In the genomic region with DNA sequence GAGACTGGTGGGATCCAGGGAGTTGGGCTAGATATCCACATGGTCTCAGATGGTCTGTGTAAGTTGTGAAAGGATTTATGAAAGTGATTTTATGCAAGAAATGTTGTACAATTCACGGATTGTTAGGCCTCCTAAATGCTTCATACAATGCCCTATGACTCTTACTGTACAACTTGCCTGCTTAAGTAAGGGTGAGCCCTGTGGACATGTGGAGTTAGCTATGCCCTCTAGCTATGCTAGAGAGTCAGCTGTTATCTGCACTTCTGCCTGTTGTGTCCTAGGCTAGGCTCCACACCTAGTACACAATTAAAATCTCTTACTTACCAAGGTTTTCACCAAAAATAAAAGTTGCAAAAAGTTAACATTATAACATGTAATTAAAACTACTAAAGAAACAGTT, we compare ENCODE assay signal across 15 cellular contexts. TPM values are rescaled to one million over a fixed set of nuclear protein-coding genes. Genes with fewer than 3 reads are reported as not detected.
DNase-seq lines count a peak whose midpoint lies in the region; ATAC-seq and TF ChIP-seq lines count a peak whose summit lies in the region.
"Had no signal": no experiment of that assay in that cellular context is flagged by ENCODE, and none has a peak within 500 bp of the region (broad histone marks: within the 10 kb centered on the region; RNA-seq: fewer than 3 reads in every experiment).

No MANE protein-coding gene starts in this region.

- peak overlapping the region; percentile 45 for H3K4me3 Mint-ChIP-seq in activated naive CD4-positive, alpha-beta T cell treated with anti-CD3 and anti-CD28 coated beads for 36 hours
- peak overlapping the region; percentile 91 for H3K4me3 Mint-ChIP-seq in T-helper 17 cell
- H3K4me3 Mint-ChIP-seq in endothelial cell (ENCODE audit: unreplicated experiment) = peak overlapping the region; percentile 56
- H3K4me3 Mint-ChIP-seq in stimulated activated naive B cell treated with anti-CD40 and anti-IgM and Interleukin-4, amounts not matched to agents 10 μg/mL and 1 μg/mL and 100 μg/mL, for 72 hours = peak overlapping the region; percentile 46 to 48

- H3K27ac Mint-ChIP-seq in activated naive CD4-positive, alpha-beta T cell treated with anti-CD3 and anti-CD28 coated beads for 36 hours = no peak overlapping the region
- H3K27ac Mint-ChIP-seq in T-helper 17 cell (no peak overlapping the region), endothelial cell (ENCODE audit: unreplicated experiment) (peak overlapping the region; percentile 25)
- H3K27ac Mint-ChIP-seq in stimulated activated naive B cell treated with anti-CD40 and anti-IgM and Interleukin-4, amounts not matched to agents 10 μg/mL and 1 μg/mL and 100 μg/mL, for 72 hours = no peak overlapping the region

- H3K36me3 Mint-ChIP-seq in activated naive CD4-positive, alpha-beta T cell treated with anti-CD3 and anti-CD28 coated beads for 36 hours (ENCODE audit: low read depth) = no peaks in the 10 kb centered on the region
- H3K36me3 Mint-ChIP-seq in T-helper 17 cell (ENCODE audit: low read depth) = peaks cover 2% of the 10 kb centered on the region
- peaks cover 4% of the 10 kb centered on the region for H3K36me3 Mint-ChIP-seq in endothelial cell (ENCODE audit: low read depth, unreplicated experiment)
- no peaks in the 10 kb centered on the region for H3K36me3 Mint-ChIP-seq in stimulated activated naive B cell treated with anti-CD40 and anti-IgM and Interleukin-4, amounts not matched to agents 10 μg/mL and 1 μg/mL and 100 μg/mL, for 72 hours

- H3K9me3 ChIP-seq in T-helper 17 cell (ENCODE audit: control insufficient read depth, low read length, poor library complexity, severe bottlenecking) = no peaks in the 10 kb centered on the region
- H3K9me3 ChIP-seq: body of pancreas, suprapubic skin had no signal

- TF ChIP-seq CTCF in endothelial cell (IDR thresholded peaks at IDR 0.05; ENCODE audit: unreplicated experiment) = no peak

- H3K4me1 Mint-ChIP-seq in activated naive CD4-positive, alpha-beta T cell treated with anti-CD3 and anti-CD28 coated beads for 36 hours (ENCODE audit: low read depth) = peaks cover 6% of the 10 kb centered on the region
- H3K4me1 Mint-ChIP-seq in T-helper 17 cell = peaks cover 12% of the 10 kb centered on the region
- no peaks in the 10 kb centered on the region for H3K4me1 Mint-ChIP-seq in endothelial cell (ENCODE audit: unreplicated experiment)
- peaks cover 6 to 13% of the 10 kb centered on the region in 2 donors for H3K4me1 Mint-ChIP-seq in stimulated activated naive B cell treated with anti-CD40 and anti-IgM and Interleukin-4, amounts not matched to agents 10 μg/mL and 1 μg/mL and 100 μg/mL, for 72 hours

- H3K27me3 Mint-ChIP-seq in activated naive CD4-positive, alpha-beta T cell treated with anti-CD3 and anti-CD28 coated beads for 36 hours (ENCODE audit: low read depth) = peaks cover 8% of the 10 kb centered on the region
- H3K27me3 Mint-ChIP-seq in T-helper 17 cell (peaks cover 25% of the 10 kb centered on the region), endothelial cell (ENCODE audit: unreplicated experiment) (peaks cover 7% of the 10 kb centered on the region)
- peaks cover 29 to 33% of the 10 kb centered on the region in 2 donors for H3K27me3 Mint-ChIP-seq in stimulated activated naive B cell treated with anti-CD40 and anti-IgM and Interleukin-4, amounts not matched to agents 10 μg/mL and 1 μg/mL and 100 μg/mL, for 72 hours

- peaks cover 19% of the 10 kb centered on the region for H3K9me3 Mint-ChIP-seq in activated naive CD4-positive, alpha-beta T cell treated with anti-CD3 and anti-CD28 coated beads for 36 hours
- H3K9me3 Mint-ChIP-seq in endothelial cell (ENCODE audit: unreplicated experiment) = no peaks in the 10 kb centered on the region
- peaks cover 5 to 9% of the 10 kb centered on the region in 2 donors for H3K9me3 Mint-ChIP-seq in stimulated activated naive B cell treated with anti-CD40 and anti-IgM and Interleukin-4, amounts not matched to agents 10 μg/mL and 1 μg/mL and 100 μg/mL, for 72 hours

- no peak for DNase-seq in activated naive CD4-positive, alpha-beta T cell treated with anti-CD3 and anti-CD28 coated beads for 36 hours
- no peak for DNase-seq in activated naive CD4-positive, alpha-beta T cell treated with anti-CD3 and anti-CD28 coated beads, Interleukin-2, amount 50 U/mL, for 16 hours
- no peak for DNase-seq in T-helper 17 cell
- DNase-seq in endothelial cell (ENCODE audit: low spot score) = no peak
- no peak for DNase-seq in stimulated activated naive B cell treated with anti-CD40 and anti-IgM and Interleukin-4, amounts not matched to agents 10 μg/mL and 1 μg/mL and 100 μg/mL, for 72 hours
- no peak for DNase-seq in A172 (ENCODE audit: low spot score)
- DNase-seq: activated effector memory CD4-positive, alpha-beta T cell treated with anti-CD3 and anti-CD28 coated beads, Interleukin-2, amount 50 U/mL, for 16 hours; body of pancreas; dermis blood vessel endothelial cell; NCI-H345; retina had no signal

- intact Hi-C loops in activated naive CD4-positive, alpha-beta T cell treated with anti-CD3 and anti-CD28 coated beads for 36 hours (cut with micrococcal nuclease) = no loop called here

- ATAC-seq in T-helper 17 cell = no peak
- no peak for ATAC-seq in stimulated activated naive B cell treated with anti-CD40 and anti-IgM and Interleukin-4, amounts not matched to agents 10 μg/mL and 1 μg/mL and 100 μg/mL, for 72 hours (replicated peaks)
- ATAC-seq in GM19395 (IDR thresholded peaks at IDR 0.05; ENCODE audit: unreplicated experiment) = no peak
- ATAC-seq in GM19324 (IDR thresholded peaks at IDR 0.05; ENCODE audit: low FRiP score, unreplicated experiment) = no peak
- ATAC-seq: body of pancreas, HCT116 had no signal

- CTCF ChIA-PET in activated naive CD4-positive, alpha-beta T cell treated with anti-CD3 and anti-CD28 coated beads for 36 hours (lab: Charles Lee) = interaction anchor here (2.7 kb wide), 1 partner anchor 41 kb away, joined by 12 read pairs; no protein-coding TSS in a partner anchor

RNA-seq across cellular contexts. Expression of gene CFAP43, which starts 1.7 kb away (rescaled TPM):
- total RNA-seq in activated naive CD4-positive, alpha-beta T cell treated with anti-CD3 and anti-CD28 coated beads for 36 hours = not detected
- total RNA-seq in T-helper 17 cell (not detected), endothelial cell (ENCODE audit: unreplicated experiment) (0.56 TPM)
- total RNA-seq in A172 (2014; rRNA removed; shearing (Covaris generic)) = 0.07 and 0.31 TPM in 2 replicates
- total RNA-seq: dermis blood vessel endothelial cell had no signal

RNA-seq across cellular contexts. Expression of gene GSTO1, which starts 20.9 kb away (rescaled TPM):
- 100 to 1,000 TPM; 197 to 201 TPM for total RNA-seq in activated naive CD4-positive, alpha-beta T cell treated with anti-CD3 and anti-CD28 coated beads for 36 hours
- total RNA-seq in T-helper 17 cell = 10 to 100 TPM; 37.9 to 52.6 TPM
- 121 TPM for total RNA-seq in endothelial cell (ENCODE audit: unreplicated experiment)
- 271 and 296 TPM in 2 replicates for total RNA-seq in A172 (2014; rRNA removed; shearing (Covaris generic))

RNA-seq across cellular contexts. Expression of gene GSTO2, which starts 35.2 kb away (rescaled TPM):
- total RNA-seq in activated naive CD4-positive, alpha-beta T cell treated with anti-CD3 and anti-CD28 coated beads for 36 hours = 1 to 10 TPM; 3.0 to 3.6 TPM
- total RNA-seq in T-helper 17 cell (1 to 10 TPM in 1 of 2 donors, under 1 TPM in 1; 0.70 to 1.1 TPM), endothelial cell (ENCODE audit: unreplicated experiment) (5.9 TPM)
- 0.38 and 5.2 TPM in 2 replicates for total RNA-seq in A172 (2014; rRNA removed; shearing (Covaris generic))
